1 cellular context compared by ENCODE assay signal in the genomic region with DNA sequence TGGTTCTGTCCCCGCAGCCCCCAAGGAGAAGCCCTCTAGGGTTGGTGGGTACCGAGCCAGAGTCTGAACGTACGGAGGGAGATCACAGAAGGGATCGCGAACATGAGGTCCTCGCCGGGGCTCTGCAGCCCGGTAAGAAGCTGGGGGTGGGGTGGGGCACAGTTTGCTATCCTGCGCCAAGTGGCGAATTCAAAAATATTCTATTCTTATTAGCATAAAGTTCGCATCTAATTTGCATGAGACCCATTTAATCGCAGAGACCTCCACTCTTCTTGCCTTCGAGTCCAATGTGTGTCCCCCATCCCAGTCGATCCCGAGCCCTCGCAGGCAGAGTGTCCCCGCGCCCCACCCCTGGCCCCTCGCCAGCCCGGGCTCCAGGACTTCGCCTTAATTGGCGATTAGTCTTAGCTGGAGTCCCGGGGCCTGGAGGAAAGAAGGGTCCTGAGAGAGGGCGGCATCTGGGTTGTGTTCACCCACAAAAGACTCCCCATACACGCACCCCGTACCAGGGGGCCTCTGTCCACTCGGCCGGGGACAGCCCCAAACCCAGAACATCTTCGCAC.
TF ChIP-seq lines count a peak whose summit lies in the region.

No MANE protein-coding gene starts in this region.

TF ChIP-seq in K562, 482 proteins besides CTCF, POLR2A, EP300 and RAD21:
- TF ChIP-seq PYGO2 (tag; IDR thresholded peaks at IDR 0.05) = no peak
- no peak for TF ChIP-seq MAZ (CRISPR knock-in tag; conservative IDR thresholded peaks at IDR 0.05 in 1 of 2, IDR thresholded peaks at IDR 0.05 in 1 of 2)
- TF ChIP-seq GTF2E2 (tag; IDR thresholded peaks at IDR 0.05) = no peak
- TF ChIP-seq NFIC (IDR thresholded peaks at IDR 0.05) = peak; percentile 58
